In the genomic region with DNA sequence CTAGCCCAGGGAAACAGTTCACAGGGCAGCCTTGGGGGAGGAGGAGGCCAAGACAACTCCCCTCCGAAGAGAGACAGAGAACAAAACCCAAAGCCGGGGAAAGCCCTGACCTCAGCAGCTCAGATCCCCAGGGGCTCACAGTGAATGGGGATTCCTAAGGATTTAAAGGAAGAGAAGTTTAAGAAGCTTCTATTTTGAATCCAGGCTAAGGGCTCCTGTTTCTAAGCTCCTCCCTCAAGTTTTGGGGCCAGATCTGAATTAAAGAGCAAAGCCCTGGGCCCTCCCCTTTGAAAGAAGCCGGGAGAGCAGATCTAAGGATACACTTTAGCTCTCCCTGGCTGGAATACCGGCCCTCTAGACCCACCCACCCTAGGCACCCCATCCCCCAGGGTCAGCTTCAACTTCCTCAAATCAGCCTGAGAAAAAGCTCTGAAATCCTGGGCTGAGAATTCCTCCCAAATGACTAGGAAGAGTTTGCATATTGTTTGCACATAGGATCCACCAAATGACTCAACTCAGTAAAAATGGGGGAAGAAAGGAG, we compare ENCODE assay signal across 8 cellular contexts. TPM values are rescaled to one million over a fixed set of nuclear protein-coding genes. Genes with fewer than 3 reads are reported as not detected.
DNase-seq lines count a peak whose midpoint lies in the region; ATAC-seq and TF ChIP-seq lines count a peak whose summit lies in the region.

No MANE protein-coding gene starts in this region.

- H4K20me1 ChIP-seq in mammary epithelial cell (ENCODE audit: insufficient read depth, low read length), result no peaks in the 10 kb centered on the region

- no peak overlapping the region for H3K4me3 ChIP-seq in mammary epithelial cell (replicated peaks in 1 of 3; ENCODE audit: insufficient read depth in 1 of 3, low read depth in 2 of 3, low read length in 3 of 3)
- peak overlapping the region; percentile 70 for H3K4me3 ChIP-seq in mesodermal cell (ENCODE audit: extremely low read depth, insufficient read depth, low read length, poor library complexity, severe bottlenecking)

- no peak for TF ChIP-seq CTCF in AG09319 (IDR thresholded peaks at IDR 0.05; ENCODE audit: low read depth, low read length)
- no peak for TF ChIP-seq CTCF in mammary epithelial cell (conservative IDR thresholded peaks at IDR 0.05 in 1 of 2, IDR thresholded peaks at IDR 0.05 in 1 of 2; ENCODE audit: extremely low read depth in 1 of 2, insufficient read depth in 1 of 2, low read depth in 1 of 2, low read length in 2 of 2)

- BruUV-seq in mammary epithelial cell (replicated peaks; lab: Mats Ljungman, UMichigan), result TSS peak; percentile 78

- peak; percentile 73 for DNase-seq in AG09319 (ENCODE audit: extremely low read depth, low read depth)
- DNase-seq in HS-5 (ENCODE audit: low read depth), result peak; percentile 94
- peak; percentile 11 for DNase-seq in mammary epithelial cell
- DNase-seq in NCI-H2029 treated with DMSO at 0.1 percent for 48 hours (lab: John Stamatoyannopoulos, UW), result no peak
- DNase-seq in foreskin melanocyte, result no peak
- DNase-seq in activated CD4-positive, alpha-beta T cell treated with anti-CD3 and anti-CD28 coated beads, Interleukin-2, amount 50 U/mL, for 48 hours, result no peak

- H2AFZ ChIP-seq in mammary epithelial cell (ENCODE audit: low read depth, low read length), result peak overlapping the region; percentile 48

- dilution Hi-C loops in mammary epithelial cell (cut with HindIII; ENCODE audit: low sequenced_read_pairs), result loop anchor here (5.0 kb wide), 2 partner anchors 60 to 105 kb away; no protein-coding TSS in a partner anchor

- 25% methylated on average over 3 of the region's 4 CpGs for WGBS in mammary epithelial cell (ENCODE audit: low coverage, missing lambda C conversion rate)
- WGBS in mesodermal cell (ENCODE audit: insufficient coverage in 2 of 2), 2 experiments, result 0% methylated on average over 2 of the region's 4 CpGs

- intact Hi-C loops in mammary epithelial cell (cut with micrococcal nuclease), result loop anchor here (1.0 kb wide), 1 partner anchor 47 kb away; no protein-coding TSS in a partner anchor

- H3K79me2 ChIP-seq in mammary epithelial cell (ENCODE audit: insufficient read depth, low read length), result no peaks in the 10 kb centered on the region

- in situ Hi-C loops in mammary epithelial cell (cut with MboI; ENCODE audit: low sequenced_read_pairs in 2 of 2), result no loop called here

- H3K27ac ChIP-seq in mammary epithelial cell (ENCODE audit: insufficient read depth, low read depth, low read length) (no peak overlapping the region), mesodermal cell (ENCODE audit: low read depth, low read length, severe bottlenecking) (peak overlapping the region; percentile 93)

- ATAC-seq in HG03378 (IDR thresholded peaks at IDR 0.05; ENCODE audit: unreplicated experiment), result no peak

- no peak overlapping the region for H3K9ac ChIP-seq in mammary epithelial cell (ENCODE audit: insufficient read depth, low read length)

- H3K9me3 ChIP-seq in mammary epithelial cell (replicated peaks; ENCODE audit: insufficient read depth, low read length) (no peaks in the 10 kb centered on the region), mesodermal cell (ENCODE audit: control insufficient read depth, low read length) (no peaks in the 10 kb centered on the region)

- peaks cover 21% of the 10 kb centered on the region for H3K4me1 ChIP-seq in mammary epithelial cell (ENCODE audit: insufficient read depth, low read length)
- peaks cover 16% of the 10 kb centered on the region for H3K4me1 ChIP-seq in mesodermal cell (ENCODE audit: control insufficient read depth, insufficient read depth, low read length, poor library complexity, severe bottlenecking)

- H3K4me2 ChIP-seq in mammary epithelial cell (ENCODE audit: insufficient read depth, low read depth, low read length), result peak overlapping the region; percentile 2

- H3K27me3 ChIP-seq in mammary epithelial cell (ENCODE audit: insufficient read depth, low read length), result no peaks in the 10 kb centered on the region

- CTCF ChIA-PET in mammary epithelial cell (lab: Charles Lee; ENCODE audit: low non-redundant PET), result no interaction called here

- H3K36me3 ChIP-seq in mammary epithelial cell (ENCODE audit: insufficient read depth, low read length) (no peaks in the 10 kb centered on the region), mesodermal cell (ENCODE audit: control insufficient read depth, insufficient read depth, low read length) (peaks cover 33% of the 10 kb centered on the region)

RNA-seq across cellular contexts. Expression of gene KDM2B, which starts 3.9 kb away (rescaled TPM):
- 10 to 100 TPM; 18.3 to 21.7 TPM for total RNA-seq in mammary epithelial cell
- 14.3 TPM for polyA plus RNA-seq in mammary epithelial cell
- polyA minus RNA-seq in mammary epithelial cell, result 20.8 TPM
- 52.8 TPM for polyA plus RNA-seq in mesodermal cell (2013, experiment 1 of 2)
- 50.4 TPM for polyA plus RNA-seq in mesodermal cell (2013, experiment 2 of 2)

RNA-seq across cellular contexts. Expression of gene ORAI1, which starts 49.4 kb away (rescaled TPM):
- 10 to 100 TPM in 1 of 2 donors, 1 to 10 TPM in 1; 3.3 to 23.1 TPM for total RNA-seq in mammary epithelial cell
- polyA plus RNA-seq in mammary epithelial cell, result 21.8 TPM
- polyA minus RNA-seq in mammary epithelial cell, result 10.4 TPM
- polyA plus RNA-seq in mesodermal cell (2013, experiment 1 of 2), result 29.6 TPM
- polyA plus RNA-seq in mesodermal cell (2013, experiment 2 of 2), result 21.0 TPM

Comparison
In these comparisons a context has a peak if more than half of its experiments do, and no peak if none do; other contexts are left out.
1. DNase-seq: peak in AG09319 (single experiment), HS-5 (single experiment) and mammary epithelial cell (single experiment); none in NCI-H2029 treated with DMSO at 0.1 percent for 48 hours (single experiment), foreskin melanocyte (single experiment) and activated CD4-positive, alpha-beta T cell treated with anti-CD3 and anti-CD28 coated beads, Interleukin-2, amount 50 U/mL, for 48 hours (0 of 2).